In genomic region chr10:86756511-86757109, GRCh38 we compare ENCODE assay signal across 9 cellular contexts. TPM values are rescaled to one million over a fixed set of nuclear protein-coding genes. Genes with fewer than 3 reads are reported as not detected.
A peak's percentile ranks its signal among the peaks of the same experiment; 100 is the strongest.
DNase-seq lines count a peak whose midpoint lies in the region; FAIRE-seq and TF ChIP-seq lines count a peak whose summit lies in the region.
"Had no signal": no experiment of that assay in that cellular context is flagged by ENCODE, and none has a peak within 500 bp of the region (broad histone marks: within the 10 kb centered on the region; RNA-seq: fewer than 3 reads in every experiment).

Gene BMPR1A (plus strand): TSS chr10:86756619. CDS start chr10:86876019, 119,400 bp downstream.

- no peaks in the 10 kb centered on the region for H3K36me3 ChIP-seq in liver (ENCODE audit: control insufficient read depth in 4 of 4, insufficient read depth in 3 of 4, low read depth in 1 of 4, low read length in 3 of 4)

- peak; percentile 72 for TF ChIP-seq POLR2A in H54 (IDR thresholded peaks at IDR 0.05; ENCODE audit: low read depth, low read length)

- no peak for TF ChIP-seq RAD21 in liver (IDR thresholded peaks at IDR 0.05)

- FAIRE-seq in H54 (lab: Jason Lieb, UNC) = peak; percentile 73
- FAIRE-seq: G401.6 had no signal

- H3K4me1 ChIP-seq in liver (ENCODE audit: control insufficient read depth in 4 of 4, insufficient read depth in 4 of 4, low read length in 3 of 4) = peaks cover 2 to 17% (median 13%) of the 10 kb centered on the region in 4 donors

- WGBS in liver = 2% methylated on average over 85 of the region's 85 CpGs

- H3K27ac ChIP-seq in caudate nucleus (ENCODE audit: low read depth, low read length) (peak within 1 kb of the TSS; percentile 86), liver (ENCODE audit: low read depth in 1 of 2, low read length in 2 of 2) (peak within 1 kb of the TSS; percentile 89 to 95), temporal lobe (ENCODE audit: low read depth, low read length) (peak within 1 kb of the TSS; percentile 76)

- no peaks in the 10 kb centered on the region for H3K9me3 ChIP-seq in liver (ENCODE audit: control insufficient read depth in 4 of 4, low read length in 3 of 4)

- H3K9ac ChIP-seq in liver (ENCODE audit: low read depth in 1 of 2, low read length in 2 of 2) = peak within 1 kb of the TSS; percentile 80 to 88

- no peak for TF ChIP-seq CTCF in liver (IDR thresholded peaks at IDR 0.05; ENCODE audit: low read depth, low read length, missing input control)

- peak; percentile 63 for DNase-seq in NCI-H748 (lab: John Stamatoyannopoulos, UW; ENCODE audit: unreplicated experiment)
- no peak for DNase-seq in NCI-H748 treated with DMSO at 0.1 percent for 48 hours (lab: John Stamatoyannopoulos, UW)
- DNase-seq in H54 (ENCODE audit: insufficient read length, low spot score) = peak; percentile 86
- DNase-seq in M059J (ENCODE audit: low read depth) = peak; percentile 83
- peak in 20 of 61 donors; percentile 31 to 97 (median 78) for DNase-seq in caudate nucleus (lab: John Stamatoyannopoulos, UW)
- no peak for DNase-seq in stimulated activated naive CD4-positive, alpha-beta T cell treated with Interleukin-2 at 50 U/mL for 16 hours (lab: John Stamatoyannopoulos, UW)

- H3K4me3 ChIP-seq in liver (ENCODE audit: low read depth in 1 of 3, low read length in 3 of 3) = peak within 1 kb of the TSS; percentile 75 to 91 (median 81)

- H3K27me3 ChIP-seq in liver (ENCODE audit: control insufficient read depth in 4 of 4, insufficient read depth in 4 of 4, low read length in 3 of 4) = peaks cover 0 to 3% (median 1%) of the 10 kb centered on the region in 4 donors

TF ChIP-seq in liver, 16 proteins besides CTCF, POLR2A, EP300 and RAD21:
- no peak for TF ChIP-seq EGR1 (IDR thresholded peaks at IDR 0.05; ENCODE audit: low read depth in 2 of 2)
- no peak for TF ChIP-seq GABPA (IDR thresholded peaks at IDR 0.05 in 1 of 2, conservative IDR thresholded peaks at IDR 0.05 in 1 of 2)
- no peak for TF ChIP-seq FOXA1 (IDR thresholded peaks at IDR 0.05)
- no peak for TF ChIP-seq HNF4G (IDR thresholded peaks at IDR 0.05)
- no peak for TF ChIP-seq HNF4A (conservative IDR thresholded peaks at IDR 0.05)
- TF ChIP-seq TAF1 (conservative IDR thresholded peaks at IDR 0.05) = no peak
- no peak for TF ChIP-seq NR2F2 (IDR thresholded peaks at IDR 0.05)
- TF ChIP-seq JUND (IDR thresholded peaks at IDR 0.05) = no peak
- no peak for TF ChIP-seq REST (IDR thresholded peaks at IDR 0.05)
- TF ChIP-seq YY1 (IDR thresholded peaks at IDR 0.05) = no peak
- TF ChIP-seq SP1 (IDR thresholded peaks at IDR 0.05) = no peak
- no peak for TF ChIP-seq FOXA2 (IDR thresholded peaks at IDR 0.05)
- TF ChIP-seq MAX (IDR thresholded peaks at IDR 0.05) = no peak

RNA-seq across cellular contexts. Expression of gene BMPR1A, which starts in this region (rescaled TPM):
- 22.4 and 29.1 TPM in 2 replicates for total RNA-seq in M059J (2014; rRNA removed; shearing (Covaris generic))
- total RNA-seq in liver = 10 to 100 TPM; 12.1 to 16.0 TPM
- polyA plus RNA-seq in liver = 1 to 10 TPM; 2.2 to 5.7 TPM
- total RNA-seq in temporal lobe = 45.0 TPM

Comparison
In these comparisons a context has a peak if more than half of its experiments do, and no peak if none do; other contexts are left out.
1. DNase-seq: peak in NCI-H748 (single experiment), H54 (single experiment) and M059J (single experiment); none in NCI-H748 treated with DMSO at 0.1 percent for 48 hours (single experiment) and stimulated activated naive CD4-positive, alpha-beta T cell treated with Interleukin-2 at 50 U/mL for 16 hours (single experiment).
2. Peak in every context shown above with its lines, with median percentiles within 50 percentile points of each other: H3K27ac ChIP-seq.